ENCODE assay signal across 1 cellular context in genomic region chr20:63741354-63741675, GRCh38.
A peak's percentile ranks its signal among the peaks of the same experiment; 100 is the strongest.
TF ChIP-seq lines count a peak whose summit lies in the region.

No MANE protein-coding gene starts in this region.

TF ChIP-seq in HepG2, 621 proteins besides CTCF, POLR2A, EP300 and RAD21 (continued from another document and continues in another):
- TF ChIP-seq ZHX1 (CRISPR knock-in tag; IDR thresholded peaks at IDR 0.05; ENCODE audit: low read depth): no peak; the same call in 1 of the 2 replicates
- TF ChIP-seq HNRNPLL (IDR thresholded peaks at IDR 0.05; ENCODE audit: low read depth, low read length, poor library complexity, severe bottlenecking): no peak
- no peak for TF ChIP-seq GABPA (IDR thresholded peaks at IDR 0.05; ENCODE audit: low read depth, low read length)
- no peak for TF ChIP-seq GABPA (CRISPR knock-in tag; IDR thresholded peaks at IDR 0.05; ENCODE audit: low read depth)
- TF ChIP-seq ZSCAN25 (CRISPR knock-in tag; IDR thresholded peaks at IDR 0.05): no peak
- no peak for TF ChIP-seq ZNF431 (CRISPR knock-in tag; IDR thresholded peaks at IDR 0.05; ENCODE audit: borderline replicate concordance, low read depth)
- no peak for TF ChIP-seq ZBTB8A (CRISPR knock-in tag; IDR thresholded peaks at IDR 0.05; ENCODE audit: borderline replicate concordance, low read depth)
- TF ChIP-seq ZSCAN22 (CRISPR knock-in tag; IDR thresholded peaks at IDR 0.05): no peak
- no peak for TF ChIP-seq RFXAP (CRISPR knock-in tag; IDR thresholded peaks at IDR 0.05; ENCODE audit: borderline replicate concordance)
- TF ChIP-seq ZFP90 (CRISPR knock-in tag; IDR thresholded peaks at IDR 0.05; ENCODE audit: borderline replicate concordance): no peak; the same call in 1 of the 2 replicates
- TF ChIP-seq ETV5 (CRISPR knock-in tag; IDR thresholded peaks at IDR 0.05; ENCODE audit: borderline replicate concordance): no peak
- no peak for TF ChIP-seq KMT2A (CRISPR knock-in tag; IDR thresholded peaks at IDR 0.05)
- TF ChIP-seq MAFG (CRISPR knock-in tag; IDR thresholded peaks at IDR 0.05): no peak
- no peak for TF ChIP-seq ZNF281 (CRISPR knock-in tag; IDR thresholded peaks at IDR 0.05; ENCODE audit: borderline replicate concordance)
- no peak for TF ChIP-seq GATAD1 (CRISPR knock-in tag; IDR thresholded peaks at IDR 0.05)
- TF ChIP-seq PBX2 (CRISPR knock-in tag; IDR thresholded peaks at IDR 0.05): no peak
- TF ChIP-seq ZNF354B (CRISPR knock-in tag; IDR thresholded peaks at IDR 0.05): 0 out of 2 replicates have a peak, but pooled peaks have one; percentile 35
- no peak for TF ChIP-seq U2AF2 (IDR thresholded peaks at IDR 0.05; ENCODE audit: low read depth, low read length)
- TF ChIP-seq ZNF331 (CRISPR knock-in tag; IDR thresholded peaks at IDR 0.05): no peak
- TF ChIP-seq ZBTB40 (IDR thresholded peaks at IDR 0.05): no peak
- TF ChIP-seq ZBTB40 (CRISPR knock-in tag; IDR thresholded peaks at IDR 0.05): no peak
- no peak for TF ChIP-seq HDAC6 (IDR thresholded peaks at IDR 0.05; ENCODE audit: low read depth, low read length)
- 0 out of 2 replicates have a peak, but pooled peaks have one; percentile 2 for TF ChIP-seq POGK (CRISPR knock-in tag; conservative IDR thresholded peaks at IDR 0.05)
- no peak for TF ChIP-seq RNF219 (CRISPR knock-in tag; IDR thresholded peaks at IDR 0.05)
- no peak for TF ChIP-seq GATAD2A (CRISPR knock-in tag; IDR thresholded peaks at IDR 0.05)
- no peak for TF ChIP-seq ZNF772 (CRISPR knock-in tag; IDR thresholded peaks at IDR 0.05)
- TF ChIP-seq THAP9 (CRISPR knock-in tag; IDR thresholded peaks at IDR 0.05; ENCODE audit: borderline replicate concordance): 0 out of 2 replicates have a peak, but pooled peaks have one; percentile 7
